15 cellular contexts compared by ENCODE assay signal in genomic region chr19:39968789-39969188, GRCh38. TPM values are rescaled to one million over a fixed set of nuclear protein-coding genes. Genes with fewer than 3 reads are reported as not detected.
DNase-seq lines count a peak whose midpoint lies in the region; ATAC-seq and TF ChIP-seq lines count a peak whose summit lies in the region.
"Had no signal": no experiment of that assay in that cellular context is flagged by ENCODE, and none has a peak within 500 bp of the region (broad histone marks: within the 10 kb centered on the region; RNA-seq: fewer than 3 reads in every experiment).

No MANE protein-coding gene starts in this region.

- H3K4me1 ChIP-seq in OCI-LY1 (ENCODE audit: insufficient read depth, low read length, severe bottlenecking) (peaks cover 50% of the 10 kb centered on the region), neural progenitor cell (peaks cover 8% of the 10 kb centered on the region), SK-N-SH (ENCODE audit: control insufficient read depth in 1 of 2, insufficient read depth in 2 of 2, low read depth in 1 of 2, low read length in 1 of 2) (peaks cover 8 to 12% of the 10 kb centered on the region in 2 experiments; a peak in 2 of 4 replicates)

- H3K79me2 ChIP-seq in OCI-LY1 (ENCODE audit: insufficient read depth, low read length), result peaks cover 13% of the 10 kb centered on the region
- H3K79me2 ChIP-seq in neural progenitor cell (ENCODE audit: low read depth), result peaks cover 26% of the 10 kb centered on the region
- peaks cover 28% of the 10 kb centered on the region for H3K79me2 ChIP-seq in SK-N-SH (ENCODE audit: insufficient read depth)

- H3K27me3 Mint-ChIP-seq in Calu3 (ENCODE audit: unreplicated experiment) (no peaks in the 10 kb centered on the region), brain (peaks cover 8% of the 10 kb centered on the region), neural progenitor cell (ENCODE audit: insufficient read depth, low read depth) (peaks cover 9% of the 10 kb centered on the region)

- peaks cover 52% of the 10 kb centered on the region for H3K36me3 Mint-ChIP-seq in Calu3 (ENCODE audit: insufficient read depth, unreplicated experiment)
- H3K36me3 Mint-ChIP-seq in brain, result peaks cover 31% of the 10 kb centered on the region
- peaks cover 12% of the 10 kb centered on the region for H3K36me3 Mint-ChIP-seq in neural progenitor cell

- H3K27ac ChIP-seq in OCI-LY1 (ENCODE audit: low read depth, low read length, poor library complexity, severe bottlenecking), result peak overlapping the region; percentile 89
- H3K27ac ChIP-seq in neural progenitor cell, result no peak overlapping the region
- H3K27ac ChIP-seq in SK-N-SH (ENCODE audit: low read depth in 2 of 2, low read length in 1 of 2), result no peak overlapping the region
- H3K27ac ChIP-seq: gastroesophageal sphincter, SK-N-MC, tibial artery had no signal

- H3K9me2 ChIP-seq in OCI-LY1 (ENCODE audit: low read depth, low read length) (no peaks in the 10 kb centered on the region), SK-N-SH (no peaks in the 10 kb centered on the region)

- no peaks in the 10 kb centered on the region for H3F3A ChIP-seq in OCI-LY1 (ENCODE audit: insufficient read depth, low read length)
- no peaks in the 10 kb centered on the region for H3F3A ChIP-seq in neural progenitor cell (ENCODE audit: low read depth)
- peaks cover 3% of the 10 kb centered on the region for H3F3A ChIP-seq in SK-N-SH (replicated peaks; ENCODE audit: insufficient read depth)

- H3K4me3 ChIP-seq in OCI-LY1 (ENCODE audit: low read depth, low read length, poor library complexity, severe bottlenecking), result no peak overlapping the region
- no peak overlapping the region for H3K4me3 ChIP-seq in neural progenitor cell
- no peak overlapping the region for H3K4me3 ChIP-seq in SK-N-SH (ENCODE audit: low read depth in 2 of 2, low read length in 1 of 2)
- H3K4me3 ChIP-seq: gastroesophageal sphincter, SK-N-MC, tibial artery had no signal

- H3K4me1 Mint-ChIP-seq in Calu3 (ENCODE audit: low read depth, unreplicated experiment) (peaks cover 39% of the 10 kb centered on the region), brain (peaks cover 37% of the 10 kb centered on the region), neural progenitor cell (peaks cover 19% of the 10 kb centered on the region)

- H2AFZ ChIP-seq in OCI-LY1 (ENCODE audit: low read length) (no peak overlapping the region), neural progenitor cell (replicated peaks) (no peak overlapping the region), SK-N-SH (ENCODE audit: low read depth) (no peak overlapping the region)

- no peak for ATAC-seq in HG02885 (IDR thresholded peaks at IDR 0.05; ENCODE audit: poor library complexity, unreplicated experiment)
- ATAC-seq: gastroesophageal sphincter had no signal

- POLR2A ChIA-PET in SK-N-SH (lab: Yijun Ruan, JAX), result no interaction called here

- no TSS peak for BruUV-seq in Calu3 (replicated peaks; lab: Mats Ljungman, UMichigan)

- H3K36me3 ChIP-seq in OCI-LY1 (ENCODE audit: insufficient read depth, low read length) (peaks cover 19% of the 10 kb centered on the region), neural progenitor cell (peaks cover 3% of the 10 kb centered on the region), SK-N-SH (replicated peaks in 1 of 2; ENCODE audit: control insufficient read depth in 1 of 2, insufficient read depth in 2 of 2, low read length in 1 of 2) (peaks cover 11 to 12% of the 10 kb centered on the region in 2 experiments)

- H3K27ac Mint-ChIP-seq in Calu3 (ENCODE audit: unreplicated experiment), result peak overlapping the region; percentile 87
- H3K27ac Mint-ChIP-seq in brain, result peak overlapping the region in 3 of 5 experiments; percentile 98 to 99 (median 98)
- no peak overlapping the region for H3K27ac Mint-ChIP-seq in neural progenitor cell

- WGBS in SK-N-SH (ENCODE audit: low lambda C conversion rate), result 98% methylated on average over 15 of the region's 15 CpGs

- H3K4me2 ChIP-seq in OCI-LY1 (ENCODE audit: low read length), result no peak overlapping the region
- H3K4me2 ChIP-seq in neural progenitor cell, result no peak overlapping the region
- H3K4me2 ChIP-seq in SK-N-SH, result no peak overlapping the region

- DNase-seq in Calu3 (no peak), neural progenitor cell (ENCODE audit: low spot score) (no peak), SW 1271 (lab: John Stamatoyannopoulos, UW) (no peak), SK-N-SH (no peak), NCI-H2107 (lab: John Stamatoyannopoulos, UW) (no peak)
- DNase-seq: effector CD4-positive, alpha-beta T cell; Karpas-422; NCI-H2081 treated with DMSO at 0.1 percent for 48 hours; NK-92 treated with Interleukin-12 subunit alpha and Interleukin-12 subunit beta, amount 100 ng/mL, for 24 hours; tibial artery had no signal

- TF ChIP-seq CTCF in Calu3 (IDR thresholded peaks at IDR 0.05; ENCODE audit: unreplicated experiment) (no peak), OCI-LY1 (IDR thresholded peaks at IDR 0.05; ENCODE audit: low read length) (no peak), brain (conservative IDR thresholded peaks at IDR 0.05) (no peak), neural progenitor cell (IDR thresholded peaks at IDR 0.05) (no peak), SK-N-SH (IDR thresholded peaks at IDR 0.05) (no peak)

- H3K9me3 Mint-ChIP-seq in Calu3 (ENCODE audit: low read depth, unreplicated experiment) (no peaks in the 10 kb centered on the region), brain (peaks cover 0 to 8% (median 3%) of the 10 kb centered on the region in 5 experiments), neural progenitor cell (no peaks in the 10 kb centered on the region)

- H3K9ac ChIP-seq in OCI-LY1 (ENCODE audit: low read length), result no peak overlapping the region; the same call in 1 of the 2 replicates
- H3K9ac ChIP-seq in neural progenitor cell, result no peak overlapping the region
- H3K9ac ChIP-seq in SK-N-SH, result no peak overlapping the region

- CTCF ChIA-PET in Calu3 (lab: Charles Lee), result no interaction called here
- CTCF ChIA-PET in SK-N-SH (lab: Yijun Ruan, JAX), result interaction anchor here (0.7 to 2.8 kb wide), 3 partner anchors 125 to 176 kb away, joined by 3 to 19 read pairs (median 13); no protein-coding TSS in a partner anchor

- H3K27me3 ChIP-seq in OCI-LY1 (ENCODE audit: insufficient read depth, low read length), result no peaks in the 10 kb centered on the region
- H3K27me3 ChIP-seq in neural progenitor cell, result no peaks in the 10 kb centered on the region
- no peaks in the 10 kb centered on the region for H3K27me3 ChIP-seq in SK-N-SH (ENCODE audit: insufficient read depth)
- H3K27me3 ChIP-seq: gastroesophageal sphincter, tibial artery had no signal

- intact Hi-C loops in Calu3 (cut with micrococcal nuclease; ENCODE audit: unreplicated experiment), result no loop called here

- H3K4me3 Mint-ChIP-seq in Calu3 (ENCODE audit: low read depth, unreplicated experiment), result peak overlapping the region; percentile 99
- peak overlapping the region; percentile 61 to 99 (median 96) for H3K4me3 Mint-ChIP-seq in brain
- peak overlapping the region; percentile 96 for H3K4me3 Mint-ChIP-seq in neural progenitor cell

- TF ChIP-seq EP300 in SK-N-SH (IDR thresholded peaks at IDR 0.05; ENCODE audit: borderline replicate concordance in 1 of 2, low read depth in 1 of 2, low read length in 1 of 2), result no peak

- H4K20me1 ChIP-seq in OCI-LY1 (ENCODE audit: insufficient read depth, low read length) (no peaks in the 10 kb centered on the region), neural progenitor cell (ENCODE audit: low read depth) (no peaks in the 10 kb centered on the region), SK-N-SH (ENCODE audit: insufficient read depth) (no peaks in the 10 kb centered on the region)

- no peak for TF ChIP-seq RAD21 in SK-N-SH (IDR thresholded peaks at IDR 0.05; ENCODE audit: low read length)

- no peaks in the 10 kb centered on the region for H3K9me3 ChIP-seq in OCI-LY1 (ENCODE audit: low read length)
- no peaks in the 10 kb centered on the region for H3K9me3 ChIP-seq in neural progenitor cell (ENCODE audit: low read depth)
- H3K9me3 ChIP-seq in SK-N-SH, result no peaks in the 10 kb centered on the region
- H3K9me3 ChIP-seq: gastroesophageal sphincter, tibial artery had no signal

TF ChIP-seq in SK-N-SH, 30 proteins besides CTCF, POLR2A, EP300 and RAD21 (continues in another document):
- TF ChIP-seq RFX5 (IDR thresholded peaks at IDR 0.05; ENCODE audit: low read length) (no peak), POLR2AphosphoS5 (IDR thresholded peaks at IDR 0.05; ENCODE audit: low read depth, low read length) (no peak), MEF2A (IDR thresholded peaks at IDR 0.05; ENCODE audit: borderline replicate concordance, low read depth) (no peak), FOXM1 (IDR thresholded peaks at IDR 0.05; ENCODE audit: low read depth) (no peak), TEAD4 (IDR thresholded peaks at IDR 0.05; ENCODE audit: borderline replicate concordance, insufficient read depth) (no peak), ELF1 (IDR thresholded peaks at IDR 0.05) (no peak), YY1 (IDR thresholded peaks at IDR 0.05; ENCODE audit: low read depth) (no peak), MAX (IDR thresholded peaks at IDR 0.05; ENCODE audit: low read depth) (no peak), TAF1 (IDR thresholded peaks at IDR 0.05; ENCODE audit: borderline replicate concordance, low read depth, low read length) (no peak), TCF12 (IDR thresholded peaks at IDR 0.05) (no peak)

RNA-seq across cellular contexts. Expression of gene PSMC4, which starts 2.2 kb away (rescaled TPM):
- total RNA-seq in Calu3 (2022), result 300 and 316 TPM in 2 replicates
- polyA plus RNA-seq in brain (ENCODE audit: insufficient read depth, low read depth, low replicate concordance), result 99.9 TPM
- 68.7 and 85.1 TPM in 2 replicates for total RNA-seq in neural progenitor cell (ENCODE audit: low replicate concordance)
- polyA plus RNA-seq in SK-N-SH (2012; rRNA removed), result 172 and 173 TPM in 2 replicates
- polyA plus RNA-seq in SK-N-SH (2012; cell fraction: cytosol; rRNA removed), result 101 and 131 TPM in 2 replicates
- polyA plus RNA-seq in SK-N-SH (2012; cell fraction: nucleus; rRNA removed), result 150 and 180 TPM in 2 replicates

RNA-seq across cellular contexts. Expression of gene ZNF546, which starts 28.1 kb away (rescaled TPM):
- total RNA-seq in Calu3 (2022) (4.7 and 5.7 TPM in 2 replicates), neural progenitor cell (ENCODE audit: low replicate concordance) (5.0 and 8.2 TPM in 2 replicates)
- polyA plus RNA-seq in brain (ENCODE audit: insufficient read depth, low read depth, low replicate concordance) (0.29 TPM), SK-N-SH (2012; rRNA removed) (0.87 and 1.2 TPM in 2 replicates)
- polyA plus RNA-seq in SK-N-SH (2012; cell fraction: cytosol; rRNA removed), result 0.82 and 1.0 TPM in 2 replicates
- 1.2 and 1.8 TPM in 2 replicates for polyA plus RNA-seq in SK-N-SH (2012; cell fraction: nucleus; rRNA removed)

RNA-seq across cellular contexts. Expression of gene FCGBP, which starts 34.4 kb away (rescaled TPM):
- total RNA-seq in Calu3 (2022) (3.7 and 5.3 TPM in 2 replicates), neural progenitor cell (ENCODE audit: low replicate concordance) (0.06 and 0.22 TPM in 2 replicates)
- polyA plus RNA-seq in brain (ENCODE audit: insufficient read depth, low read depth, low replicate concordance) (12.3 TPM), SK-N-SH (2012; rRNA removed) (0.07 and 0.10 TPM in 2 replicates)
- 0.01 TPM in 2 replicates for polyA plus RNA-seq in SK-N-SH (2012; cell fraction: cytosol; rRNA removed)
- 0.18 and 0.29 TPM in 2 replicates for polyA plus RNA-seq in SK-N-SH (2012; cell fraction: nucleus; rRNA removed)
